8 cellular contexts compared by ENCODE assay signal in the genomic region with DNA sequence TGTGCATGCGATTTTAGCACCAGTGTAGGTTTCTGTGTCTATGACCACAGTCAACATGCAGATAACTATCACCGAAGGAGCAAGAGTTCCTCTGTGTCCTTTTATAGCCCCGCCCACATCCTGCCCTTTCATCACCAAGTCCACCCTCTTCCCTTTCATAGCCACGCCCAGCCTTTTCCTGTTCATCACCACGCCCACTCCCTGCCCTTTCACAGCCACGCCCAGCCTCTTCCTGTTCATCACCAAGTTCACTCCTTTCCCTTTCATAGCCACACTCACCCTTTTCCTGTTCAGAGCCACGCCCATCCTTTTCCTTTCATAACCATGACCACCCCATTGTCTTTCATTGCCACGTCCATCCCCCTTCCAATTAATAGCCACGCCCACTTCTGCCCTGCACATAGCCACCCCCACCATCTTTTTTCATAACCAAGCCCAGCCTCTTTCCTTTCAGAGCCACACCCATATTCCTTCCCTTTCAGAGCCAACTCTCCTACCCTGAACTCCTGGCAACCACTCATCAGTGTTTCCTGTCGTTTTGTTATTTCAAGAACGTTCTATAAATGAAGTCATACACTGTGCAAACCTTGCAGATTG.
A peak's percentile ranks its signal among the peaks of the same experiment; 100 is the strongest.
DNase-seq lines count a peak whose midpoint lies in the region.

No MANE protein-coding gene starts in this region.

- intact Hi-C loops in posterior vena cava (cut with DNase I) = no loop called here

- DNase-seq in EL (peak; percentile 43), dermis microvascular lymphatic vessel endothelial cell (ENCODE audit: low read depth in 2 of 2) (peak; percentile 85 to 94), skeletal muscle cell (ENCODE audit: low read depth) (peak; percentile 69), GOT3 (lab: John Stamatoyannopoulos, UW) (no peak), NCI-H1092 (lab: John Stamatoyannopoulos, UW) (no peak), posterior vena cava (ENCODE audit: low spot score) (no peak)
- peak; percentile 90 for DNase-seq in Jurkat, Clone E6-1 (ENCODE audit: low read depth, low spot score)
- peak; percentile 83 for DNase-seq in activated CD4-positive, alpha-beta T cell treated with anti-CD3 and anti-CD28 coated beads for 48 hours

- H3K4me3 ChIP-seq in Jurkat, Clone E6-1 (ENCODE audit: low read length) = no peak overlapping the region
- no peak overlapping the region for H3K4me3 ChIP-seq in skeletal muscle cell (ENCODE audit: low read depth, low read length)

Comparison
In these comparisons a context has a peak if more than half of its experiments do, and no peak if none do; other contexts are left out.
1. DNase-seq: peak in EL (single experiment), Jurkat, Clone E6-1 (single experiment), activated CD4-positive, alpha-beta T cell treated with anti-CD3 and anti-CD28 coated beads for 48 hours (single experiment), dermis microvascular lymphatic vessel endothelial cell (2 of 2) and skeletal muscle cell (single experiment); none in GOT3 (single experiment), NCI-H1092 (single experiment) and posterior vena cava (single experiment).